ENCODE assay signal across 15 cellular contexts in genomic region chr7:84216477-84216876, GRCh38.
"Had no signal": no experiment of that assay in that cellular context is flagged by ENCODE, and none has a peak within 500 bp of the region (broad histone marks: within the 10 kb centered on the region; RNA-seq: fewer than 3 reads in every experiment).

No MANE protein-coding gene starts in this region.

- H3K36me3 Mint-ChIP-seq: activated CD8-positive, alpha-beta memory T cell treated with anti-CD3 and anti-CD28 coated beads, Interleukin-2, amount 10 ng/mL, durations not matched to agents 7 days and 5 days; naive B cell; stimulated activated memory B cell treated with anti-CD40 and anti-IgM and Interleukin-4, amounts not matched to agents 10 μg/mL and 1 μg/mL and 100 μg/mL, for 72 hours had no signal

- ATAC-seq: activated CD8-positive, alpha-beta memory T cell treated with anti-CD3 and anti-CD28 coated beads, Interleukin-2, amount 10 ng/mL, durations not matched to agents 7 days and 5 days; heart right ventricle; right cardiac atrium; stimulated activated memory B cell treated with anti-CD40 and anti-IgM and Interleukin-4, amounts not matched to agents 10 μg/mL and 1 μg/mL and 100 μg/mL, for 72 hours had no signal

- H3K4me3 Mint-ChIP-seq: activated CD8-positive, alpha-beta memory T cell treated with anti-CD3 and anti-CD28 coated beads, Interleukin-2, amount 10 ng/mL, durations not matched to agents 7 days and 5 days; activated naive CD8-positive, alpha-beta T cell treated with anti-CD3 and anti-CD28 coated beads for 36 hours; activated T-cell treated with anti-CD3 and anti-CD28 coated beads, Interleukin-2, amount 50 U/mL, for 24 hours; mesothelial cell of epicardium; naive B cell; stimulated activated memory B cell treated with anti-CD40 and anti-IgM and Interleukin-4, amounts not matched to agents 10 μg/mL and 1 μg/mL and 100 μg/mL, for 72 hours had no signal

- DNase-seq: activated CD4-positive, alpha-beta T cell treated with anti-CD3 and anti-CD28 coated beads, Interleukin-2, amount 50 U/mL, for 48 hours; activated CD4-positive, CD25-positive, alpha-beta regulatory T cell treated with anti-CD3 and anti-CD28 coated beads, Interleukin-2, amount 50 U/mL, for 72 hours; activated CD8-positive, alpha-beta memory T cell treated with anti-CD3 and anti-CD28 coated beads, Interleukin-2, amount 10 ng/mL, durations not matched to agents 7 days and 5 days; activated effector memory CD4-positive, alpha-beta T cell treated with Interleukin-2 at 50 U/mL for 16 hours; activated naive CD8-positive, alpha-beta T cell treated with anti-CD3 and anti-CD28 coated beads for 36 hours; activated T-cell treated with anti-CD3 and anti-CD28 coated beads, Interleukin-2, amount 50 U/mL, for 24 hours; heart right ventricle; naive B cell; posterior cingulate gyrus; right cardiac atrium; substantia nigra; transverse colon had no signal

- H3K4me3 ChIP-seq: esophagus muscularis mucosa, heart right ventricle, transverse colon had no signal

- H3K4me1 Mint-ChIP-seq: activated CD8-positive, alpha-beta memory T cell treated with anti-CD3 and anti-CD28 coated beads, Interleukin-2, amount 10 ng/mL, durations not matched to agents 7 days and 5 days; activated naive CD8-positive, alpha-beta T cell treated with anti-CD3 and anti-CD28 coated beads for 36 hours; naive B cell; stimulated activated memory B cell treated with anti-CD40 and anti-IgM and Interleukin-4, amounts not matched to agents 10 μg/mL and 1 μg/mL and 100 μg/mL, for 72 hours had no signal

- H3K27ac Mint-ChIP-seq: activated CD8-positive, alpha-beta memory T cell treated with anti-CD3 and anti-CD28 coated beads, Interleukin-2, amount 10 ng/mL, durations not matched to agents 7 days and 5 days; activated naive CD8-positive, alpha-beta T cell treated with anti-CD3 and anti-CD28 coated beads for 36 hours; activated T-cell treated with anti-CD3 and anti-CD28 coated beads, Interleukin-2, amount 50 U/mL, for 24 hours; mesothelial cell of epicardium; naive B cell; stimulated activated memory B cell treated with anti-CD40 and anti-IgM and Interleukin-4, amounts not matched to agents 10 μg/mL and 1 μg/mL and 100 μg/mL, for 72 hours had no signal

- H3K9me3 Mint-ChIP-seq: activated naive CD8-positive, alpha-beta T cell treated with anti-CD3 and anti-CD28 coated beads for 36 hours; activated T-cell treated with anti-CD3 and anti-CD28 coated beads, Interleukin-2, amount 50 U/mL, for 24 hours; naive B cell; stimulated activated memory B cell treated with anti-CD40 and anti-IgM and Interleukin-4, amounts not matched to agents 10 μg/mL and 1 μg/mL and 100 μg/mL, for 72 hours had no signal

- H3K27me3 Mint-ChIP-seq: activated CD8-positive, alpha-beta memory T cell treated with anti-CD3 and anti-CD28 coated beads, Interleukin-2, amount 10 ng/mL, durations not matched to agents 7 days and 5 days; activated naive CD8-positive, alpha-beta T cell treated with anti-CD3 and anti-CD28 coated beads for 36 hours; activated T-cell treated with anti-CD3 and anti-CD28 coated beads, Interleukin-2, amount 50 U/mL, for 24 hours; naive B cell; stimulated activated memory B cell treated with anti-CD40 and anti-IgM and Interleukin-4, amounts not matched to agents 10 μg/mL and 1 μg/mL and 100 μg/mL, for 72 hours had no signal
